ENCODE assay signal across 25 cellular contexts in genomic region chr11:31120428-31120827, GRCh38.
DNase-seq lines count a peak whose midpoint lies in the region; ATAC-seq, FAIRE-seq and TF ChIP-seq lines count a peak whose summit lies in the region.
"Had no signal": no experiment of that assay in that cellular context is flagged by ENCODE, and none has a peak within 500 bp of the region (broad histone marks: within the 10 kb centered on the region; RNA-seq: fewer than 3 reads in every experiment).

No MANE protein-coding gene starts in this region.

- H3K4ac ChIP-seq in H9 (ENCODE audit: low read depth, low read length), result no peak overlapping the region

- H3K4me3 ChIP-seq in GM12878 (no peak overlapping the region), neuron (ENCODE audit: low read length) (no peak overlapping the region), ascending aorta (no peak overlapping the region)
- H3K4me3 ChIP-seq: A549; BLaER1 treated with 17β-estradiol and CSF1 and Interleukin-3, amounts not matched to agents 10 nM and 100 nM had no signal

- no peak overlapping the region for H2BK15ac ChIP-seq in H9 (ENCODE audit: low read depth, low read length)

- no peak overlapping the region for H3K14ac ChIP-seq in H9 (ENCODE audit: insufficient read depth, low read length)

- no peak overlapping the region for H4K91ac ChIP-seq in H9 (ENCODE audit: insufficient read length, low read depth, low read length)

- DNase-seq in H9 (no peak), GM12878 (ENCODE audit: low read depth, low spot score) (no peak), glutamatergic neuron (no peak), ascending aorta (ENCODE audit: low spot score in 2 of 2) (no peak), NCI-H2171 treated with DMSO at 0.1 percent for 48 hours (lab: John Stamatoyannopoulos, UW) (no peak), foreskin melanocyte (no peak)
- DNase-seq in activated T-cell treated with anti-CD3 and anti-CD28 coated beads, Interleukin-2, amount 50 U/mL, for 24 hours, result no peak
- DNase-seq: 8988T; ACHN; AML-193; BE2C; CD4-positive, alpha-beta T cell; CD8-positive, alpha-beta memory T cell; DMS 273 treated with DMSO at 0.1 percent for 48 hours; DMS79; EL; GDM1; HCEC 1CT had no signal

- no peak for ATAC-seq in GM12878
- ATAC-seq: A549 had no signal

- 0 out of 3 replicates have a peak, but pooled peaks have one; percentile 10 for TF ChIP-seq CTCF in H9 (conservative IDR thresholded peaks at IDR 0.05)
- TF ChIP-seq CTCF in GM12878 (IDR thresholded peaks at IDR 0.05 in 2 of 3, conservative IDR thresholded peaks at IDR 0.05 in 1 of 3; ENCODE audit: control insufficient read depth in 2 of 3, extremely low read depth in 1 of 3, insufficient read depth in 1 of 3, low read depth in 3 of 3, low read length in 3 of 3), result no peak
- TF ChIP-seq CTCF in glutamatergic neuron (IDR thresholded peaks at IDR 0.05; ENCODE audit: partially characterized antibody, unreplicated experiment), result no peak
- TF ChIP-seq CTCF in ascending aorta (IDR thresholded peaks at IDR 0.05), result no peak

- no peak for FAIRE-seq in GM12878 (lab: Jason Lieb, UNC)
- FAIRE-seq: A549, D721Med, GM12891, GM18507 had no signal

- H3K18ac ChIP-seq in H9 (ENCODE audit: insufficient read length, low read depth, low read length), result no peak overlapping the region

- RAD21 ChIA-PET in GM12878 (lab: Charles Lee; ENCODE audit: unreplicated experiment), result no interaction called here

- no peak overlapping the region for H2BK5ac ChIP-seq in H9 (ENCODE audit: insufficient read length, low read length)

- H4K8ac ChIP-seq in H9 (replicated peaks; ENCODE audit: insufficient read length, low read depth, low read length), result no peak overlapping the region

- H2BK12ac ChIP-seq in H9 (ENCODE audit: insufficient read length, low read depth, low read length), result no peak overlapping the region

- H3K9ac ChIP-seq in H9 (ENCODE audit: extremely low read depth, insufficient read length, low read length), result no peak overlapping the region
- H3K9ac ChIP-seq in GM12878 (ENCODE audit: control insufficient read depth, insufficient read depth, low read length), result no peak overlapping the region
- H3K9ac ChIP-seq: BLaER1 treated with 17β-estradiol and CSF1 and Interleukin-3, amounts not matched to agents 10 nM and 100 nM had no signal

- no peak overlapping the region for H2BK120ac ChIP-seq in H9 (ENCODE audit: low read depth, low read length, poor library complexity, severe bottlenecking)

- in situ Hi-C loops in GM12878 (cut with MboI), result loop anchor here (25.0 kb wide), 1 partner anchor 742 kb away; no protein-coding TSS in a partner anchor

- SMC1A ChIA-PET in GM12878 (lab: Charles Lee; ENCODE audit: uncharacterized antibody, unreplicated experiment), result interaction anchor here (1.8 kb wide), 1 partner anchor 14 kb away, joined by 4 read pairs; no protein-coding TSS in a partner anchor

- no peaks in the 10 kb centered on the region for H3K23me2 ChIP-seq in H9 (ENCODE audit: insufficient read length, low read depth, low read length, poor library complexity, severe bottlenecking)

- BruUV-seq in GM12878 (replicated peaks; lab: Mats Ljungman, UMichigan), result no TSS peak

- H3K9me3 ChIP-seq in H9 (ENCODE audit: control insufficient read depth, low read depth, low read length) (no peaks in the 10 kb centered on the region), GM12878 (replicated peaks; ENCODE audit: control insufficient read depth, insufficient read depth, low read length) (no peaks in the 10 kb centered on the region), neuron (ENCODE audit: low read length) (no peaks in the 10 kb centered on the region), ascending aorta (no peaks in the 10 kb centered on the region)
- H3K9me3 ChIP-seq: BE2C had no signal

- TF ChIP-seq POLR2A in GM12878 (IDR thresholded peaks at IDR 0.05; ENCODE audit: low read depth, low read length), result no peak

- H3K36me3 Mint-ChIP-seq in H9 (ENCODE audit: insufficient read depth in 1 of 3, low read depth in 3 of 3) (peaks cover 12 to 19% (median 13%) of the 10 kb centered on the region in 3 experiments), glutamatergic neuron (ENCODE audit: unreplicated experiment) (no peaks in the 10 kb centered on the region)
- no peaks in the 10 kb centered on the region for H3K36me3 Mint-ChIP-seq in activated T-cell treated with anti-CD3 and anti-CD28 coated beads, Interleukin-2, amount 50 U/mL, for 24 hours (ENCODE audit: low read depth)
- H3K36me3 Mint-ChIP-seq: CD14-positive monocyte; CD8-positive, alpha-beta memory T cell had no signal

- peaks cover 17 to 21% of the 10 kb centered on the region in 2 experiments for H3K9me3 Mint-ChIP-seq in H9
- peaks cover 3% of the 10 kb centered on the region for H3K9me3 Mint-ChIP-seq in glutamatergic neuron (ENCODE audit: unreplicated experiment)
- no peaks in the 10 kb centered on the region for H3K9me3 Mint-ChIP-seq in activated T-cell treated with anti-CD3 and anti-CD28 coated beads, Interleukin-2, amount 50 U/mL, for 24 hours

- H3K79me1 ChIP-seq in H9 (ENCODE audit: insufficient read depth, low read depth, low read length, poor library complexity, severe bottlenecking), result no peaks in the 10 kb centered on the region

- H3K4me3 Mint-ChIP-seq in H9 (no peak overlapping the region), glutamatergic neuron (ENCODE audit: unreplicated experiment) (no peak overlapping the region)
- no peak overlapping the region for H3K4me3 Mint-ChIP-seq in activated T-cell treated with anti-CD3 and anti-CD28 coated beads, Interleukin-2, amount 50 U/mL, for 24 hours
- H3K4me3 Mint-ChIP-seq: CD14-positive monocyte; CD4-positive, alpha-beta T cell; CD8-positive, alpha-beta memory T cell had no signal

- H3K79me2 ChIP-seq in H9 (ENCODE audit: insufficient read depth, low read length) (no peaks in the 10 kb centered on the region), GM12878 (ENCODE audit: control insufficient read depth, insufficient read depth, low read length) (no peaks in the 10 kb centered on the region)

- H3K27me3 ChIP-seq in H9 (ENCODE audit: insufficient read depth, low read length) (no peaks in the 10 kb centered on the region), GM12878 (replicated peaks in 1 of 2; ENCODE audit: control insufficient read depth in 2 of 2, insufficient read depth in 2 of 2, low read length in 1 of 2) (no peaks in the 10 kb centered on the region), neuron (ENCODE audit: insufficient read depth, low read length) (no peaks in the 10 kb centered on the region), ascending aorta (no peaks in the 10 kb centered on the region)
- H3K27me3 ChIP-seq: BE2C; BLaER1 treated with 17β-estradiol and CSF1 and Interleukin-3, amounts not matched to agents 10 nM and 100 nM had no signal

- no peaks in the 10 kb centered on the region for H3K27me3 Mint-ChIP-seq in H9 (ENCODE audit: low read depth)
- H3K27me3 Mint-ChIP-seq in glutamatergic neuron (ENCODE audit: unreplicated experiment), result no peaks in the 10 kb centered on the region
- no peaks in the 10 kb centered on the region for H3K27me3 Mint-ChIP-seq in activated T-cell treated with anti-CD3 and anti-CD28 coated beads, Interleukin-2, amount 50 U/mL, for 24 hours
- H3K27me3 Mint-ChIP-seq: CD4-positive, alpha-beta T cell; CD8-positive, alpha-beta memory T cell had no signal

- no peak for TF ChIP-seq RAD21 in GM12878 (IDR thresholded peaks at IDR 0.05; ENCODE audit: insufficient read depth, low read depth, low read length)

- H3T11ph ChIP-seq in H9 (ENCODE audit: low read length), result no peak overlapping the region

- no peak for TF ChIP-seq EP300 in GM12878 (IDR thresholded peaks at IDR 0.05; ENCODE audit: borderline replicate concordance in 1 of 2, control insufficient read depth in 1 of 2, low read depth in 2 of 2, low read length in 2 of 2)

- peak overlapping the region; percentile 80 for H2AFZ ChIP-seq in H9 (ENCODE audit: low read length)
- H2AFZ ChIP-seq in GM12878 (ENCODE audit: control insufficient read depth, low read depth, low read length), result no peak overlapping the region
- peak overlapping the region; percentile 2 for H2AFZ ChIP-seq in neuron (ENCODE audit: low read depth, low read length)

- no peak overlapping the region for H4K5ac ChIP-seq in H9 (ENCODE audit: insufficient read length, low read depth, low read length)

- intact Hi-C loops in GM12878 (cut with micrococcal nuclease; ENCODE audit: unreplicated experiment) (no loop called here), ascending aorta (cut with DNase I) (no loop called here)

- H3K4me2 ChIP-seq in H9 (ENCODE audit: insufficient read depth, insufficient read length, low read length), result no peak overlapping the region
- H3K4me2 ChIP-seq in GM12878 (ENCODE audit: control insufficient read depth, insufficient read depth), result no peak overlapping the region
- H3K4me2 ChIP-seq: A549; BLaER1 treated with 17β-estradiol and CSF1 and Interleukin-3, amounts not matched to agents 10 nM and 100 nM had no signal

- H4K20me1 ChIP-seq in H9 (ENCODE audit: control insufficient read depth, insufficient read depth, insufficient read length), result no peaks in the 10 kb centered on the region
- no peaks in the 10 kb centered on the region for H4K20me1 ChIP-seq in GM12878 (ENCODE audit: control insufficient read depth, insufficient read depth)
- H4K20me1 ChIP-seq: BLaER1 treated with 17β-estradiol and CSF1 and Interleukin-3, amounts not matched to agents 10 nM and 100 nM had no signal

- H3K27ac Mint-ChIP-seq in H9 (peak overlapping the region in 2 of 3 experiments; percentile 14 to 49; a peak in 3 of 7 replicates), glutamatergic neuron (ENCODE audit: unreplicated experiment) (peak overlapping the region; percentile 7)
- H3K27ac Mint-ChIP-seq in activated T-cell treated with anti-CD3 and anti-CD28 coated beads, Interleukin-2, amount 50 U/mL, for 24 hours, result no peak overlapping the region
- H3K27ac Mint-ChIP-seq: CD4-positive, alpha-beta T cell; CD8-positive, alpha-beta memory T cell had no signal

- H3K4me1 ChIP-seq in H9 (ENCODE audit: insufficient read depth, low read length) (peaks cover 4% of the 10 kb centered on the region; the same call in 1 of the 2 replicates), GM12878 (ENCODE audit: control insufficient read depth, insufficient read depth, low read length) (no peaks in the 10 kb centered on the region), neuron (ENCODE audit: insufficient read depth, low read length) (peaks cover 5% of the 10 kb centered on the region), ascending aorta (no peaks in the 10 kb centered on the region)
- H3K4me1 ChIP-seq: A549; BE2C; BLaER1 treated with 17β-estradiol and CSF1 and Interleukin-3, amounts not matched to agents 10 nM and 100 nM had no signal

- H3K4me1 Mint-ChIP-seq in H9, result peaks cover 20 to 21% of the 10 kb centered on the region in 2 experiments
- peaks cover 2% of the 10 kb centered on the region for H3K4me1 Mint-ChIP-seq in glutamatergic neuron (ENCODE audit: low read depth, unreplicated experiment)
- H3K4me1 Mint-ChIP-seq in activated T-cell treated with anti-CD3 and anti-CD28 coated beads, Interleukin-2, amount 50 U/mL, for 24 hours (ENCODE audit: low read depth), result no peaks in the 10 kb centered on the region
- H3K4me1 Mint-ChIP-seq: CD14-positive monocyte; CD8-positive, alpha-beta memory T cell had no signal

- CTCF ChIA-PET in GM12878 (lab: Yijun Ruan, JAX), result interaction anchor here (0.7 kb wide), 1 partner anchor 13 kb away, joined by 3 read pairs; no protein-coding TSS in a partner anchor

- H3K56ac ChIP-seq in H9 (ENCODE audit: insufficient read length, low read depth, low read length), result no peak overlapping the region

- H2BK20ac ChIP-seq in H9 (ENCODE audit: low read depth, low read length, poor library complexity, severe bottlenecking), result no peak overlapping the region

- WGBS in H9 (ENCODE audit: extremely low coverage, insufficient read length, low lambda C conversion rate), result no CpG with 5 or more reads among the region's 1 CpG
- 87% methylated on average over 1 of the region's 1 CpG for WGBS in GM12878 (ENCODE audit: insufficient coverage, insufficient replicate concordance, low lambda C conversion rate, missing lambda C conversion rate)

- no peaks in the 10 kb centered on the region for H3K36me3 ChIP-seq in GM12878 (ENCODE audit: control insufficient read depth in 2 of 2, insufficient read depth in 2 of 2, low read length in 1 of 2)
- no peaks in the 10 kb centered on the region for H3K36me3 ChIP-seq in neuron (ENCODE audit: insufficient read depth, low read length)
- H3K36me3 ChIP-seq in ascending aorta, result no peaks in the 10 kb centered on the region
- H3K36me3 ChIP-seq: BE2C; BLaER1 treated with 17β-estradiol and CSF1 and Interleukin-3, amounts not matched to agents 10 nM and 100 nM had no signal

- H2AK5ac ChIP-seq in H9 (ENCODE audit: insufficient read length, low read length), result no peak overlapping the region

- POLR2A ChIA-PET in GM12878 (lab: Charles Lee), result no interaction called here

- no peak overlapping the region for H3K23ac ChIP-seq in H9 (ENCODE audit: insufficient read length, low read depth, low read length)

- no peak overlapping the region for H3K27ac ChIP-seq in H9 (ENCODE audit: insufficient read length, low read depth, low read length)
- H3K27ac ChIP-seq in GM12878 (ENCODE audit: control insufficient read depth, insufficient read depth), result no peak overlapping the region
- H3K27ac ChIP-seq in ascending aorta, result no peak overlapping the region
- H3K27ac ChIP-seq: A549; BLaER1 treated with 17β-estradiol and CSF1 and Interleukin-3, amounts not matched to agents 10 nM and 100 nM had no signal
